ENCODE assay signal across 2 cellular contexts in genomic region chr7:46763348-46763747, GRCh38.
TF ChIP-seq lines count a peak whose summit lies in the region.

No MANE protein-coding gene starts in this region.

TF ChIP-seq in SK-N-SH, 30 proteins besides CTCF, POLR2A, EP300 and RAD21 (continued from another document):
- TF ChIP-seq REST (IDR thresholded peaks at IDR 0.05; ENCODE audit: low read depth, low read length) (no peak), NRF1 (IDR thresholded peaks at IDR 0.05; ENCODE audit: low read depth, low read length) (no peak), IRF3 (IDR thresholded peaks at IDR 0.05; ENCODE audit: low read depth, low read length) (no peak)

TF ChIP-seq in SK-N-SH treated with all-trans-retinoic acid at 6 μM for 48 hours, 23 proteins besides CTCF, POLR2A, EP300 and RAD21 (continued from another document):
- TF ChIP-seq ESRRG (CRISPR knock-in tag; IDR thresholded peaks at IDR 0.05) (no peak), GLIS3 (CRISPR knock-in tag; IDR thresholded peaks at IDR 0.05) (no peak), POU6F1 (CRISPR knock-in tag; IDR thresholded peaks at IDR 0.05; ENCODE audit: borderline replicate concordance, low read depth) (no peak)
